12 cellular contexts compared by ENCODE assay signal in the genomic region with DNA sequence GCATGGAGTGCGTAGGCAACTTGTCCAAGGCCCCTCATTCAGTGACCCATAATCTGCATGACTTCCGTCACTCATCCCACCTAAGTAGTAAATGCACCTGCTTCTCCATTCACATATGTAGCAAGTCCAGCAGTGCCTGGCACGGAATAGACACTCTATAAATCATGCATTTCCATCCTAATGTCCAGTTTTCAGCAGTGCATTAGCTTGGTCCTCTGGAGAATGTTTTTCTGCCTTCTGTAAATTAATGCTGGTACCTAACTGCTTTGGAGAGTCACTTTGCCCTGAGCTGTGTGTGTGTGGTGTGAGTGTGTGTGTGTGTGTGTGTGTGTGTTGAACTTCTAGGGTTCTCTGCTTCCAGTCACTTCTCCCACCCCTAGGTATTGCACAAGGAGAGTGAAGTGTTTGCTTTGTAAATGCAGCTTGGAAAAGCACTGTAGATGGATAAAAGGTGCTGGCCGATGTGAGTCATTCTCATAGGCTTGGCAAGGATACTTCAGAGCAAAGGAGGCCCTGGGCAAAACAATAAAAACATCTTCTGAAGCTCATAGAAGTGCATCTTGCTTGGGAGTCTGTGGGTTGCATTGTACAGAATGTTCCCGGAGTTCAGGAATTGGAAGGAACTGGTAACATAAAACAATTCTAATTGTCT.
DNase-seq lines count a peak whose midpoint lies in the region; ATAC-seq, FAIRE-seq and TF ChIP-seq lines count a peak whose summit lies in the region.
"Had no signal": no experiment of that assay in that cellular context is flagged by ENCODE, and none has a peak within 500 bp of the region (broad histone marks: within the 10 kb centered on the region; RNA-seq: fewer than 3 reads in every experiment).

No MANE protein-coding gene starts in this region.

- peak overlapping the region; percentile 60 for H3K27ac ChIP-seq in smooth muscle cell (ENCODE audit: low read depth)
- H3K27ac ChIP-seq: tibial artery had no signal

- DNase-seq in H4 (ENCODE audit: low spot score): peak; percentile 84
- peak; percentile 47 to 56 for DNase-seq in SHP77 (lab: John Stamatoyannopoulos, UW)
- peak; percentile 95 for DNase-seq in fibroblast of villous mesenchyme (ENCODE audit: low read depth)
- DNase-seq in smooth muscle cell (lab: John Stamatoyannopoulos, UW; ENCODE audit: unreplicated experiment): no peak
- no peak for DNase-seq in frontal cortex (ENCODE audit: low spot score in 2 of 2)
- no peak for DNase-seq in stimulated activated CD4-positive, alpha-beta T cell treated with anti-CD3 and anti-CD28 coated beads, Interleukin-4, amount 100 ng/mL, for 24 hours
- DNase-seq: activated gamma-delta T cell treated with Interleukin-2 at 50 U/mL for 16 hours, GOT3, right cardiac atrium, tibial artery had no signal

- peak overlapping the region; percentile 39 for H3K4me2 ChIP-seq in smooth muscle cell

- no peak for FAIRE-seq in frontal cortex (lab: Jason Lieb, UNC)

- H3K27me3 ChIP-seq in smooth muscle cell (ENCODE audit: low read depth): no peaks in the 10 kb centered on the region
- H3K27me3 ChIP-seq: tibial artery had no signal

- ATAC-seq in GM21390 (IDR thresholded peaks at IDR 0.05; ENCODE audit: unreplicated experiment) (no peak), GM18517 (IDR thresholded peaks at IDR 0.05; ENCODE audit: unreplicated experiment) (no peak)

- 45% methylated on average over 5 of the region's 5 CpGs for WGBS in smooth muscle cell (ENCODE audit: low lambda C conversion rate)

- H3K4me1 ChIP-seq in smooth muscle cell (ENCODE audit: low read depth): peaks cover 5% of the 10 kb centered on the region

- H3F3A ChIP-seq in smooth muscle cell (ENCODE audit: low read depth): peaks cover 5% of the 10 kb centered on the region

- H3K9me3 ChIP-seq in smooth muscle cell (replicated peaks; ENCODE audit: low read depth): no peaks in the 10 kb centered on the region
- H3K9me3 ChIP-seq: tibial artery had no signal

- H4K20me1 ChIP-seq in smooth muscle cell (ENCODE audit: low read depth): no peaks in the 10 kb centered on the region

- H3K79me2 ChIP-seq in smooth muscle cell (ENCODE audit: low read depth): no peaks in the 10 kb centered on the region

- no peak overlapping the region for H2AFZ ChIP-seq in smooth muscle cell (ENCODE audit: low read depth)

- TF ChIP-seq CTCF in fibroblast of villous mesenchyme (IDR thresholded peaks at IDR 0.05; ENCODE audit: insufficient read depth, low read depth, low read length) (no peak), smooth muscle cell (IDR thresholded peaks at IDR 0.05; ENCODE audit: borderline replicate concordance, insufficient read depth, poor library complexity, severe bottlenecking) (no peak)

- H3K36me3 ChIP-seq in smooth muscle cell (ENCODE audit: low read depth): no peaks in the 10 kb centered on the region
- H3K36me3 ChIP-seq: tibial artery had no signal

- H3K4me3 ChIP-seq in fibroblast of villous mesenchyme (ENCODE audit: low read depth, low read length) (no peak overlapping the region), smooth muscle cell (no peak overlapping the region)
- H3K4me3 ChIP-seq: tibial artery had no signal

- no peak overlapping the region for H3K9ac ChIP-seq in smooth muscle cell (ENCODE audit: low read depth)

Comparison
In these comparisons a context has a peak if more than half of its experiments do, and no peak if none do; other contexts are left out.
1. DNase-seq: peak in H4 (single experiment), SHP77 (2 of 2) and fibroblast of villous mesenchyme (single experiment); none in smooth muscle cell (single experiment), frontal cortex (0 of 2) and stimulated activated CD4-positive, alpha-beta T cell treated with anti-CD3 and anti-CD28 coated beads, Interleukin-4, amount 100 ng/mL, for 24 hours (single experiment).